Comparison of ENCODE assay signal across 8 cellular contexts in genomic region chr4:48777739-48778138, GRCh38. TPM values are rescaled to one million over a fixed set of nuclear protein-coding genes. Genes with fewer than 3 reads are reported as not detected.
DNase-seq lines count a peak whose midpoint lies in the region; ATAC-seq, FAIRE-seq and TF ChIP-seq lines count a peak whose summit lies in the region.

No MANE protein-coding gene starts in this region.

- H3K4me1 ChIP-seq in CD8-positive, alpha-beta T cell (ENCODE audit: insufficient read depth, low read length), result peaks cover 51% of the 10 kb centered on the region
- H3K4me1 ChIP-seq in effector memory CD4-positive, alpha-beta T cell (ENCODE audit: control insufficient read depth, insufficient read depth, low read length, poor library complexity, severe bottlenecking), result peaks cover 26% of the 10 kb centered on the region

- no peak for ATAC-seq in CD8-positive, alpha-beta T cell

- peak overlapping the region; percentile 93 for H3K27ac Mint-ChIP-seq in CD8-positive, alpha-beta T cell
- peak overlapping the region; percentile 90 for H3K27ac Mint-ChIP-seq in osteocyte (ENCODE audit: unreplicated experiment)

- CTCF ChIA-PET in CD8-positive, alpha-beta T cell (lab: Charles Lee), result no interaction called here

- intact Hi-C loops in CD8-positive, alpha-beta T cell (cut with DNase I, micrococcal nuclease), result loop anchor here (5.0 to 10.0 kb wide), 5 partner anchors 35 to 645 kb away; partner anchors contain the start of gene TXK (in 1 of the 2)
- intact Hi-C loops in posterior cingulate gyrus (cut with DNase I), result loop anchor here (2.0 to 10.0 kb wide), 3 partner anchors 125 to 433 kb away; partner anchors contain the start of gene SLAIN2

- POLR2A ChIA-PET in CD8-positive, alpha-beta T cell (lab: Charles Lee), result interaction anchor here (0.8 kb wide), 1 partner anchor 50 kb away, joined by 3 read pairs; no protein-coding TSS in a partner anchor

- H3K4me3 ChIP-seq in CD8-positive, alpha-beta T cell (ENCODE audit: low read depth, low read length), result peak overlapping the region; percentile 57
- H3K4me3 ChIP-seq in NB4 (ENCODE audit: low read depth, low read length), result peak overlapping the region; percentile 84
- peak overlapping the region; percentile 10 for H3K4me3 ChIP-seq in effector memory CD4-positive, alpha-beta T cell (ENCODE audit: insufficient read depth, low read depth, low read length, poor library complexity, severe bottlenecking)

- H3K27me3 Mint-ChIP-seq in CD8-positive, alpha-beta T cell (ENCODE audit: low read depth), result no peaks in the 10 kb centered on the region
- no peaks in the 10 kb centered on the region for H3K27me3 Mint-ChIP-seq in osteocyte (ENCODE audit: unreplicated experiment)

- no peak overlapping the region for H3K27ac ChIP-seq in CD8-positive, alpha-beta T cell (ENCODE audit: low read depth, low read length)
- H3K27ac ChIP-seq in effector memory CD4-positive, alpha-beta T cell (ENCODE audit: insufficient read depth, low read length, poor library complexity, severe bottlenecking), result peak overlapping the region; percentile 95

- TF ChIP-seq POLR2A in NB4 (IDR thresholded peaks at IDR 0.05; ENCODE audit: extremely low read depth, insufficient read length) (no peak), GM12892 (IDR thresholded peaks at IDR 0.05; ENCODE audit: low read depth, low read length) (no peak)

- FAIRE-seq in GM12892 (lab: Jason Lieb, UNC) (no peak), frontal cortex (lab: Jason Lieb, UNC) (no peak)

- no peaks in the 10 kb centered on the region for H3K36me3 ChIP-seq in CD8-positive, alpha-beta T cell (ENCODE audit: insufficient read depth, low read length)
- H3K36me3 ChIP-seq in effector memory CD4-positive, alpha-beta T cell (ENCODE audit: control insufficient read depth, insufficient read depth, low read length), result no peaks in the 10 kb centered on the region

- peaks cover 68% of the 10 kb centered on the region for H3K4me1 Mint-ChIP-seq in CD8-positive, alpha-beta T cell (ENCODE audit: low read depth)
- H3K4me1 Mint-ChIP-seq in osteocyte (ENCODE audit: unreplicated experiment), result peaks cover 48% of the 10 kb centered on the region

- H3K9me3 Mint-ChIP-seq in CD8-positive, alpha-beta T cell, result no peaks in the 10 kb centered on the region
- H3K9me3 Mint-ChIP-seq in osteocyte (ENCODE audit: unreplicated experiment), result no peaks in the 10 kb centered on the region

- H3K4me3 Mint-ChIP-seq in CD8-positive, alpha-beta T cell, result peak overlapping the region; percentile 66
- peak overlapping the region; percentile 89 for H3K4me3 Mint-ChIP-seq in osteocyte (ENCODE audit: unreplicated experiment)

- DNase-seq in CD8-positive, alpha-beta T cell, result no peak
- DNase-seq in NB4 (ENCODE audit: low read depth) (no peak), osteocyte (ENCODE audit: extremely low spot score, unreplicated experiment) (no peak), GM12892 (ENCODE audit: insufficient read length) (no peak), frontal cortex (ENCODE audit: low spot score in 2 of 2) (no peak), NCI-H69 (lab: John Stamatoyannopoulos, UW) (no peak), posterior cingulate gyrus (no peak)
- no peak for DNase-seq in effector memory CD4-positive, alpha-beta T cell

- no peak for TF ChIP-seq CTCF in CD8-positive, alpha-beta T cell (IDR thresholded peaks at IDR 0.05)
- TF ChIP-seq CTCF in NB4 (IDR thresholded peaks at IDR 0.05; ENCODE audit: low read depth, low read length), result no peak
- TF ChIP-seq CTCF in osteocyte (IDR thresholded peaks at IDR 0.05), result no peak

- H3K36me3 Mint-ChIP-seq in CD8-positive, alpha-beta T cell, result peaks cover 13% of the 10 kb centered on the region
- H3K36me3 Mint-ChIP-seq in osteocyte (ENCODE audit: unreplicated experiment), result no peaks in the 10 kb centered on the region

- no peaks in the 10 kb centered on the region for H3K27me3 ChIP-seq in CD8-positive, alpha-beta T cell (ENCODE audit: insufficient read depth, low read length)
- H3K27me3 ChIP-seq in effector memory CD4-positive, alpha-beta T cell (replicated peaks; ENCODE audit: control insufficient read depth, insufficient read depth, low read length, poor library complexity, severe bottlenecking), result no peaks in the 10 kb centered on the region

- H3K9me3 ChIP-seq in CD8-positive, alpha-beta T cell (ENCODE audit: low read length), result no peaks in the 10 kb centered on the region
- H3K9me3 ChIP-seq in effector memory CD4-positive, alpha-beta T cell (ENCODE audit: control insufficient read depth, low read length), result no peaks in the 10 kb centered on the region

RNA-seq across cellular contexts. Expression of gene FRYL, which starts 2.3 kb away (rescaled TPM):
- total RNA-seq in CD8-positive, alpha-beta T cell, result 10 to 100 TPM; 62.9 to 66.7 TPM
- 54.8 and 61.9 TPM in 2 replicates for total RNA-seq in osteocyte
- 18.9 TPM for polyA plus RNA-seq in GM12892 (2012; ENCODE audit: missing spikeins)
- 60.7 TPM for total RNA-seq in frontal cortex

RNA-seq across cellular contexts. Expression of gene OCIAD1, which starts 53.1 kb away (rescaled TPM):
- total RNA-seq in CD8-positive, alpha-beta T cell, result 10 to 100 TPM; 80.0 to 83.7 TPM
- total RNA-seq in osteocyte (146 and 165 TPM in 2 replicates), frontal cortex (179 TPM)
- polyA plus RNA-seq in GM12892 (2012; ENCODE audit: missing spikeins), result 121 TPM

Comparison
In these comparisons a context has a peak if more than half of its experiments do, and no peak if none do; other contexts are left out.
1. H3K4me3 ChIP-seq: peak in every context shown above with its lines; median percentile 84 in NB4; 57 in CD8-positive, alpha-beta T cell; 10 in effector memory CD4-positive, alpha-beta T cell.